15 cellular contexts compared by ENCODE assay signal in genomic region chr2:216352653-216353270, GRCh38. TPM values are rescaled to one million over a fixed set of nuclear protein-coding genes. Genes with fewer than 3 reads are reported as not detected.
DNase-seq lines count a peak whose midpoint lies in the region; ATAC-seq and TF ChIP-seq lines count a peak whose summit lies in the region.
"Had no signal": no experiment of that assay in that cellular context is flagged by ENCODE, and none has a peak within 500 bp of the region (broad histone marks: within the 10 kb centered on the region; RNA-seq: fewer than 3 reads in every experiment).

No MANE protein-coding gene starts in this region.

- H2BK5ac ChIP-seq in neuronal stem cell (ENCODE audit: low read length), result no peak overlapping the region

- no peak for TF ChIP-seq POLR2A in lower leg skin (IDR thresholded peaks at IDR 0.05)

- peak overlapping the region; percentile 72 for H3K9ac ChIP-seq in Loucy (ENCODE audit: low read depth, low read length, poor library complexity, severe bottlenecking)
- H3K9ac ChIP-seq in neuronal stem cell (ENCODE audit: low read depth, low read length, poor library complexity), result no peak overlapping the region

- H4K20me1 ChIP-seq in Loucy (ENCODE audit: insufficient read depth, low read length, poor library complexity, severe bottlenecking), result no peaks in the 10 kb centered on the region

- H3K4me3 Mint-ChIP-seq in activated CD4-positive, alpha-beta T cell treated with anti-CD3 and anti-CD28 coated beads for 36 hours, result no peak overlapping the region
- H3K4me3 Mint-ChIP-seq in activated T-helper 2 cell treated with anti-CD3 and anti-CD28 coated beads, Interferon-gamma antibody, Interleukin-2, Interleukin-4, amounts not matched to agents 10 μg/mL and 5 μg/mL and 100 μg/mL, durations not matched to agents 14 hours and 24 hours and 36 hours (ENCODE audit: low read depth), result peak overlapping the region; percentile 37
- H3K4me3 Mint-ChIP-seq: type B pancreatic cell had no signal

- H3K27me3 Mint-ChIP-seq in activated CD4-positive, alpha-beta T cell treated with anti-CD3 and anti-CD28 coated beads for 36 hours, result no peaks in the 10 kb centered on the region
- H3K27me3 Mint-ChIP-seq in activated T-helper 2 cell treated with anti-CD3 and anti-CD28 coated beads, Interferon-gamma antibody, Interleukin-2, Interleukin-4, amounts not matched to agents 10 μg/mL and 5 μg/mL and 100 μg/mL, durations not matched to agents 14 hours and 24 hours and 36 hours (ENCODE audit: low read depth), result peaks cover 2% of the 10 kb centered on the region

- H3K27ac Mint-ChIP-seq in activated CD4-positive, alpha-beta T cell treated with anti-CD3 and anti-CD28 coated beads for 36 hours, result peak overlapping the region; percentile 70
- peak overlapping the region; percentile 67 for H3K27ac Mint-ChIP-seq in activated T-helper 2 cell treated with anti-CD3 and anti-CD28 coated beads, Interferon-gamma antibody, Interleukin-2, Interleukin-4, amounts not matched to agents 10 μg/mL and 5 μg/mL and 100 μg/mL, durations not matched to agents 14 hours and 24 hours and 36 hours
- H3K27ac Mint-ChIP-seq: type B pancreatic cell had no signal

- H3K4ac ChIP-seq in neuronal stem cell (ENCODE audit: low read length), result no peak overlapping the region

- H3K36me3 Mint-ChIP-seq in activated CD4-positive, alpha-beta T cell treated with anti-CD3 and anti-CD28 coated beads for 36 hours (ENCODE audit: low read depth), result no peaks in the 10 kb centered on the region
- H3K36me3 Mint-ChIP-seq in activated T-helper 2 cell treated with anti-CD3 and anti-CD28 coated beads, Interferon-gamma antibody, Interleukin-2, Interleukin-4, amounts not matched to agents 10 μg/mL and 5 μg/mL and 100 μg/mL, durations not matched to agents 14 hours and 24 hours and 36 hours (ENCODE audit: low read depth), result no peaks in the 10 kb centered on the region
- H3K36me3 Mint-ChIP-seq: type B pancreatic cell had no signal

- TF ChIP-seq CTCF in Loucy (conservative IDR thresholded peaks at IDR 0.05; ENCODE audit: low read length) (no peak), lower leg skin (IDR thresholded peaks at IDR 0.05) (no peak)

- peaks cover 66% of the 10 kb centered on the region for H3K4me1 Mint-ChIP-seq in activated CD4-positive, alpha-beta T cell treated with anti-CD3 and anti-CD28 coated beads for 36 hours
- H3K4me1 Mint-ChIP-seq in activated T-helper 2 cell treated with anti-CD3 and anti-CD28 coated beads, Interferon-gamma antibody, Interleukin-2, Interleukin-4, amounts not matched to agents 10 μg/mL and 5 μg/mL and 100 μg/mL, durations not matched to agents 14 hours and 24 hours and 36 hours (ENCODE audit: low read depth), result peaks cover 57% of the 10 kb centered on the region

- CTCF ChIA-PET in activated CD4-positive, alpha-beta T cell treated with anti-CD3 and anti-CD28 coated beads for 36 hours (lab: Charles Lee), result interaction anchor here (0.5 to 2.7 kb wide), 6 partner anchors 9 to 51 kb away, joined by 3 to 12 read pairs (median 5); no protein-coding TSS in a partner anchor

- H4K8ac ChIP-seq in neuronal stem cell (ENCODE audit: low read depth, low read length), result no peak overlapping the region

- intact Hi-C loops in activated CD4-positive, alpha-beta T cell treated with anti-CD3 and anti-CD28 coated beads for 36 hours (cut with DNase I, micrococcal nuclease), result loop anchor here in 1 of 2 experiments (5.0 kb wide), 1 partner anchor 50 kb away; no protein-coding TSS in a partner anchor
- intact Hi-C loops in activated T-helper 2 cell treated with anti-CD3 and anti-CD28 coated beads, Interferon-gamma antibody, Interleukin-2, Interleukin-4, amounts not matched to agents 10 μg/mL and 5 μg/mL and 100 μg/mL, durations not matched to agents 14 hours and 24 hours and 36 hours (cut with micrococcal nuclease), result loop anchor here (5.0 kb wide), 3 partner anchors 130 to 870 kb away; no protein-coding TSS in a partner anchor
- intact Hi-C loops in lower leg skin (cut with DNase I; ENCODE audit: low total_unique reads), result no loop called here

- no peaks in the 10 kb centered on the region for H3K9me3 Mint-ChIP-seq in activated CD4-positive, alpha-beta T cell treated with anti-CD3 and anti-CD28 coated beads for 36 hours (ENCODE audit: low read depth)
- no peaks in the 10 kb centered on the region for H3K9me3 Mint-ChIP-seq in activated T-helper 2 cell treated with anti-CD3 and anti-CD28 coated beads, Interferon-gamma antibody, Interleukin-2, Interleukin-4, amounts not matched to agents 10 μg/mL and 5 μg/mL and 100 μg/mL, durations not matched to agents 14 hours and 24 hours and 36 hours
- H3K9me3 Mint-ChIP-seq: type B pancreatic cell had no signal

- H3K14ac ChIP-seq in neuronal stem cell (ENCODE audit: low read length), result no peak overlapping the region

- H2BK120ac ChIP-seq in neuronal stem cell (ENCODE audit: low read depth, low read length), result no peak overlapping the region

- H2BK15ac ChIP-seq in neuronal stem cell (ENCODE audit: low read length), result no peak overlapping the region

- POLR2A ChIA-PET in activated CD4-positive, alpha-beta T cell treated with anti-CD3 and anti-CD28 coated beads for 36 hours (lab: Charles Lee), result interaction anchor here (1.3 kb wide), 1 partner anchor 157 kb away, joined by 5 read pairs; no protein-coding TSS in a partner anchor

- H3K23ac ChIP-seq in neuronal stem cell (ENCODE audit: low read depth, low read length, poor library complexity), result no peak overlapping the region

- no peak for DNase-seq in activated CD4-positive, alpha-beta T cell treated with anti-CD3 and anti-CD28 coated beads for 36 hours
- DNase-seq in activated CD4-positive, alpha-beta T cell treated with anti-CD3 and anti-CD28 coated beads for 1 hour, result no peak
- no peak for DNase-seq in activated T-helper 2 cell treated with anti-CD3 and anti-CD28 coated beads, Interferon-gamma antibody, Interleukin-2, Interleukin-4, amounts not matched to agents 10 μg/mL and 5 μg/mL and 100 μg/mL, durations not matched to agents 14 hours and 24 hours and 36 hours (ENCODE audit: low spot score)
- DNase-seq in neuronal stem cell (ENCODE audit: low spot score) (no peak), lower leg skin (ENCODE audit: low spot score in 2 of 2) (no peak), globus pallidus (ENCODE audit: low spot score) (no peak)
- no peak for DNase-seq in stimulated activated CD4-positive, alpha-beta T cell treated with anti-CD3 and anti-CD28 coated beads, Interleukin-12 subunit alpha, Interleukin-12 subunit beta, amount 100 ng/mL, for 4 hours
- DNase-seq: COR-L47; GF-D8; left lung; Right ventricle myocardium superior; stimulated activated CD4-positive, alpha-beta T cell treated with anti-CD3 and anti-CD28 coated beads, Interleukin-2, amount 100 ng/mL, for 24 hours had no signal

- H2AK5ac ChIP-seq in neuronal stem cell (ENCODE audit: low read depth, low read length), result peak overlapping the region; percentile 36

- no peak overlapping the region for H4K91ac ChIP-seq in neuronal stem cell (ENCODE audit: low read depth, low read length, poor library complexity)

- H2BK12ac ChIP-seq in neuronal stem cell (ENCODE audit: low read length), result no peak overlapping the region

- H3K27ac ChIP-seq in neuronal stem cell (replicated peaks; ENCODE audit: low read length), result no peak overlapping the region
- H3K27ac ChIP-seq: 22Rv1 had no signal

- H3K27me3 ChIP-seq in Loucy (ENCODE audit: insufficient read depth, low read length, poor library complexity, severe bottlenecking), result no peaks in the 10 kb centered on the region
- H3K27me3 ChIP-seq in neuronal stem cell (ENCODE audit: control insufficient read depth in 3 of 3, insufficient read depth in 3 of 3, low read depth in 1 of 3, low read length in 3 of 3), result peaks cover 0 to 3% (median 0%) of the 10 kb centered on the region in 3 experiments
- H3K27me3 ChIP-seq: left lung had no signal

- H3K79me2 ChIP-seq in Loucy (ENCODE audit: insufficient read depth, low read length), result no peaks in the 10 kb centered on the region

- H2AFZ ChIP-seq in Loucy (ENCODE audit: low read length) (no peak overlapping the region), neuronal stem cell (ENCODE audit: low read length) (no peak overlapping the region)

- peaks cover 2% of the 10 kb centered on the region for H3K79me1 ChIP-seq in neuronal stem cell (ENCODE audit: low read depth, low read length)

- H3K4me3 ChIP-seq in Loucy (ENCODE audit: low read length, poor library complexity, severe bottlenecking) (peak overlapping the region; percentile 64), neuronal stem cell (ENCODE audit: low read length in 2 of 2) (no peak overlapping the region), lower leg skin (ENCODE audit: low read depth, poor library complexity, severe bottlenecking) (no peak overlapping the region)
- H3K4me3 ChIP-seq: left lung had no signal

- peaks cover 18% of the 10 kb centered on the region for H3F3A ChIP-seq in Loucy (ENCODE audit: low read depth)

- no CpG with 5 or more reads among the region's 5 CpGs for WGBS in neuronal stem cell (ENCODE audit: extremely low coverage in 2 of 2, insufficient read length in 2 of 2, insufficient replicate concordance in 1 of 2), 2 donors
- WGBS in lower leg skin, 2 donors, result 62 to 70% methylated on average over 5 of the region's 5 CpGs

- H3K4me2 ChIP-seq in Loucy (ENCODE audit: low read depth, low read length, poor library complexity, severe bottlenecking) (peak overlapping the region; percentile 85), neuronal stem cell (ENCODE audit: insufficient read depth, low read length, poor library complexity, severe bottlenecking) (no peak overlapping the region)

- no peak for ATAC-seq in activated CD4-positive, alpha-beta T cell treated with anti-CD3 and anti-CD28 coated beads for 36 hours
- ATAC-seq: left lung had no signal

- H3K4me1 ChIP-seq in Loucy (ENCODE audit: insufficient read depth, low read length, poor library complexity, severe bottlenecking) (peaks cover 78% of the 10 kb centered on the region), neuronal stem cell (ENCODE audit: control insufficient read depth in 2 of 2, insufficient read depth in 1 of 2, low read depth in 1 of 2, low read length in 2 of 2) (peaks cover 21 to 25% of the 10 kb centered on the region in 2 donors)
- H3K4me1 ChIP-seq: left lung had no signal

- H3K9me3 ChIP-seq in Loucy (ENCODE audit: insufficient read depth, low read depth, low read length) (no peaks in the 10 kb centered on the region), neuronal stem cell (replicated peaks in 1 of 2; ENCODE audit: control insufficient read depth in 2 of 2, insufficient read depth in 1 of 2, low read depth in 1 of 2, low read length in 2 of 2) (no peaks in the 10 kb centered on the region)
- H3K9me3 ChIP-seq: left lung had no signal

- no peaks in the 10 kb centered on the region for H3K9me2 ChIP-seq in Loucy (replicated peaks; ENCODE audit: low read depth, low read length)

- H3K36me3 ChIP-seq in Loucy (ENCODE audit: insufficient read depth, low read length), result no peaks in the 10 kb centered on the region
- no peaks in the 10 kb centered on the region for H3K36me3 ChIP-seq in neuronal stem cell (replicated peaks in 1 of 2; ENCODE audit: control insufficient read depth in 2 of 2, insufficient read depth in 2 of 2, low read length in 2 of 2)
- H3K36me3 ChIP-seq: left lung had no signal

- H3K18ac ChIP-seq in neuronal stem cell (ENCODE audit: low read length), result peak overlapping the region; percentile 39

RNA-seq across cellular contexts. Expression of gene MARCHF4, which starts 19.5 kb away (rescaled TPM):
- not detected for total RNA-seq in activated CD4-positive, alpha-beta T cell treated with anti-CD3 and anti-CD28 coated beads for 36 hours
- not detected in 2 replicates for total RNA-seq in activated T-helper 2 cell treated with anti-CD3 and anti-CD28 coated beads, Interferon-gamma antibody, Interleukin-2, Interleukin-4, amounts not matched to agents 10 μg/mL and 5 μg/mL and 100 μg/mL, durations not matched to agents 14 hours and 24 hours and 36 hours
- 1.4 TPM for polyA plus RNA-seq in neuronal stem cell (2013, experiment 1 of 2)
- 1.3 TPM for polyA plus RNA-seq in neuronal stem cell (2013, experiment 2 of 2)
- total RNA-seq in lower leg skin, result under 1 TPM in 2 of 4 donors, not detected in 2; 0.13 to 0.76 TPM
- total RNA-seq: Right ventricle myocardium superior had no signal

RNA-seq across cellular contexts. Expression of gene SMARCAL1, which starts 59.5 kb away (rescaled TPM):
- 10 to 100 TPM; 25.9 to 27.7 TPM for total RNA-seq in activated CD4-positive, alpha-beta T cell treated with anti-CD3 and anti-CD28 coated beads for 36 hours
- 32.8 and 34.1 TPM in 2 replicates for total RNA-seq in activated T-helper 2 cell treated with anti-CD3 and anti-CD28 coated beads, Interferon-gamma antibody, Interleukin-2, Interleukin-4, amounts not matched to agents 10 μg/mL and 5 μg/mL and 100 μg/mL, durations not matched to agents 14 hours and 24 hours and 36 hours
- 13.5 TPM for polyA plus RNA-seq in neuronal stem cell (2013, experiment 1 of 2)
- 14.6 TPM for polyA plus RNA-seq in neuronal stem cell (2013, experiment 2 of 2)
- total RNA-seq in lower leg skin, result 10 to 100 TPM; 11.9 to 18.7 (median 14.8) TPM
